In the genomic region with DNA sequence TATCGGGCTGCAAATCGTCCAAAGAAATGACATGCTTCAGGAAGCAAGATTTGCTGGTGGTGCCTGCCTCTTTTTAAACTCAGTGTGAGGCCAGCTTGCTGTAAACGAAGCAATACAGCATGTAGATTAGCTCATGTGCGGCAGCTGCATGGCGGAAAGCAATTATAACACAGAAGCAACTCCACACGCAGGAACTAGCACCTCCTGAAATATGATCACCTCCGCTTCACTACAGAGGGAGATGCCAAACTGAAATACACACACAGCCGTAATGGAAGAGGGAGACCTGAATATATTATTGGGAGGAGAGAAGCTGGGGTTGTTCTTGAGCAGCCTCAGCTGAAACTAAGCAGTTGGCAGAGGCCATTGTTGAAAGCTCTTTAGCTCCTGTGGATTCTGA, we compare ENCODE assay signal across 18 cellular contexts.
DNase-seq lines count a peak whose midpoint lies in the region; ATAC-seq and TF ChIP-seq lines count a peak whose summit lies in the region.
"Had no signal": no experiment of that assay in that cellular context is flagged by ENCODE, and none has a peak within 500 bp of the region (broad histone marks: within the 10 kb centered on the region; RNA-seq: fewer than 3 reads in every experiment).

No MANE protein-coding gene starts in this region.

- H2AFZ ChIP-seq in Loucy (ENCODE audit: low read length) = peak overlapping the region; percentile 18; the same call in 1 of the 2 replicates
- H2AFZ ChIP-seq: parathyroid adenoma had no signal

- TF ChIP-seq CTCF in Loucy (conservative IDR thresholded peaks at IDR 0.05; ENCODE audit: low read length) (no peak), endothelial cell (IDR thresholded peaks at IDR 0.05; ENCODE audit: unreplicated experiment) (no peak)

- no peaks in the 10 kb centered on the region for H3K9me3 ChIP-seq in Loucy (ENCODE audit: insufficient read depth, low read depth, low read length)
- H3K9me3 ChIP-seq: ascending aorta, stomach had no signal

- H4K20me1 ChIP-seq in Loucy (ENCODE audit: insufficient read depth, low read length, poor library complexity, severe bottlenecking) = no peaks in the 10 kb centered on the region

- H3F3A ChIP-seq in Loucy (ENCODE audit: low read depth) = no peaks in the 10 kb centered on the region

- H3K36me3 Mint-ChIP-seq in endothelial cell (ENCODE audit: low read depth, unreplicated experiment) = no peaks in the 10 kb centered on the region
- H3K36me3 Mint-ChIP-seq: activated naive CD4-positive, alpha-beta T cell treated with anti-CD3 and anti-CD28 coated beads, Interleukin-2, amount 10 ng/mL, durations not matched to agents 7 days and 5 days had no signal

- H3K4me2 ChIP-seq in Loucy (ENCODE audit: low read depth, low read length, poor library complexity, severe bottlenecking) = no peak overlapping the region

- H3K4me3 Mint-ChIP-seq in endothelial cell (ENCODE audit: unreplicated experiment) = no peak overlapping the region
- H3K4me3 Mint-ChIP-seq: activated naive CD4-positive, alpha-beta T cell treated with anti-CD3 and anti-CD28 coated beads, Interleukin-2, amount 10 ng/mL, durations not matched to agents 7 days and 5 days; effector memory CD8-positive, alpha-beta T cell had no signal

- no peaks in the 10 kb centered on the region for H3K79me2 ChIP-seq in Loucy (ENCODE audit: insufficient read depth, low read length)
- H3K79me2 ChIP-seq: parathyroid adenoma had no signal

- H3K27me3 ChIP-seq in Loucy (ENCODE audit: insufficient read depth, low read length, poor library complexity, severe bottlenecking) = no peaks in the 10 kb centered on the region
- H3K27me3 ChIP-seq: ascending aorta had no signal

- H3K9ac ChIP-seq in Loucy (ENCODE audit: low read depth, low read length, poor library complexity, severe bottlenecking) = no peak overlapping the region
- H3K9ac ChIP-seq: parathyroid adenoma had no signal

- DNase-seq in NCI-H2107 (lab: John Stamatoyannopoulos, UW) (peak; percentile 69), retina (peak; percentile 65), endothelial cell (ENCODE audit: low spot score) (no peak)
- DNase-seq: activated CD4-positive, alpha-beta T cell treated with anti-CD3 and anti-CD28 coated beads, Interleukin-2, amount 50 U/mL, for 4 hours; activated naive CD4-positive, alpha-beta T cell treated with anti-CD3 and anti-CD28 coated beads, Interleukin-2, amount 10 ng/mL, durations not matched to agents 7 days and 5 days; effector memory CD8-positive, alpha-beta T cell; head of caudate nucleus; MV-4-11; NCI-H774; stomach had no signal

- H3K27me3 Mint-ChIP-seq in endothelial cell (ENCODE audit: unreplicated experiment) = peaks cover 2% of the 10 kb centered on the region
- H3K27me3 Mint-ChIP-seq: activated naive CD4-positive, alpha-beta T cell treated with anti-CD3 and anti-CD28 coated beads, Interleukin-2, amount 10 ng/mL, durations not matched to agents 7 days and 5 days; effector memory CD8-positive, alpha-beta T cell had no signal

- H3K4me3 ChIP-seq in Loucy (ENCODE audit: low read length, poor library complexity, severe bottlenecking) = no peak overlapping the region
- H3K4me3 ChIP-seq: ascending aorta, K562, stomach had no signal

- peaks cover 6% of the 10 kb centered on the region for H3K4me1 ChIP-seq in Loucy (ENCODE audit: insufficient read depth, low read length, poor library complexity, severe bottlenecking)
- H3K4me1 ChIP-seq: ascending aorta, parathyroid adenoma had no signal

- ATAC-seq in GM18858 (IDR thresholded peaks at IDR 0.05; ENCODE audit: unreplicated experiment) (no peak), GM21528 (IDR thresholded peaks at IDR 0.05; ENCODE audit: low FRiP score, unreplicated experiment) (no peak)
- ATAC-seq: effector memory CD8-positive, alpha-beta T cell; HCT116; K562 had no signal

- H3K4me1 Mint-ChIP-seq in endothelial cell (ENCODE audit: unreplicated experiment) = peaks cover 26% of the 10 kb centered on the region
- H3K4me1 Mint-ChIP-seq: activated naive CD4-positive, alpha-beta T cell treated with anti-CD3 and anti-CD28 coated beads, Interleukin-2, amount 10 ng/mL, durations not matched to agents 7 days and 5 days had no signal

- no peaks in the 10 kb centered on the region for H3K9me3 Mint-ChIP-seq in endothelial cell (ENCODE audit: unreplicated experiment)
- H3K9me3 Mint-ChIP-seq: activated naive CD4-positive, alpha-beta T cell treated with anti-CD3 and anti-CD28 coated beads, Interleukin-2, amount 10 ng/mL, durations not matched to agents 7 days and 5 days had no signal

- H3K9me2 ChIP-seq in Loucy (replicated peaks; ENCODE audit: low read depth, low read length) = no peaks in the 10 kb centered on the region

- no peak overlapping the region for H3K27ac Mint-ChIP-seq in endothelial cell (ENCODE audit: unreplicated experiment)
- H3K27ac Mint-ChIP-seq: activated naive CD4-positive, alpha-beta T cell treated with anti-CD3 and anti-CD28 coated beads, Interleukin-2, amount 10 ng/mL, durations not matched to agents 7 days and 5 days; effector memory CD8-positive, alpha-beta T cell had no signal

- no peaks in the 10 kb centered on the region for H3K36me3 ChIP-seq in Loucy (ENCODE audit: insufficient read depth, low read length)
- H3K36me3 ChIP-seq: ascending aorta, stomach had no signal

TF ChIP-seq in PFSK-1, 5 proteins besides CTCF, POLR2A, EP300 and RAD21:
- TF ChIP-seq FOXP2 (optimal IDR thresholded peaks at IDR 0.05; ENCODE audit: borderline replicate concordance, extremely low read depth, extremely low read length, insufficient read depth) (peak; percentile 46), POLR2AphosphoS5 (IDR thresholded peaks at IDR 0.05; ENCODE audit: low read depth, low read length) (no peak)
- TF ChIP-seq, protein P1, sequence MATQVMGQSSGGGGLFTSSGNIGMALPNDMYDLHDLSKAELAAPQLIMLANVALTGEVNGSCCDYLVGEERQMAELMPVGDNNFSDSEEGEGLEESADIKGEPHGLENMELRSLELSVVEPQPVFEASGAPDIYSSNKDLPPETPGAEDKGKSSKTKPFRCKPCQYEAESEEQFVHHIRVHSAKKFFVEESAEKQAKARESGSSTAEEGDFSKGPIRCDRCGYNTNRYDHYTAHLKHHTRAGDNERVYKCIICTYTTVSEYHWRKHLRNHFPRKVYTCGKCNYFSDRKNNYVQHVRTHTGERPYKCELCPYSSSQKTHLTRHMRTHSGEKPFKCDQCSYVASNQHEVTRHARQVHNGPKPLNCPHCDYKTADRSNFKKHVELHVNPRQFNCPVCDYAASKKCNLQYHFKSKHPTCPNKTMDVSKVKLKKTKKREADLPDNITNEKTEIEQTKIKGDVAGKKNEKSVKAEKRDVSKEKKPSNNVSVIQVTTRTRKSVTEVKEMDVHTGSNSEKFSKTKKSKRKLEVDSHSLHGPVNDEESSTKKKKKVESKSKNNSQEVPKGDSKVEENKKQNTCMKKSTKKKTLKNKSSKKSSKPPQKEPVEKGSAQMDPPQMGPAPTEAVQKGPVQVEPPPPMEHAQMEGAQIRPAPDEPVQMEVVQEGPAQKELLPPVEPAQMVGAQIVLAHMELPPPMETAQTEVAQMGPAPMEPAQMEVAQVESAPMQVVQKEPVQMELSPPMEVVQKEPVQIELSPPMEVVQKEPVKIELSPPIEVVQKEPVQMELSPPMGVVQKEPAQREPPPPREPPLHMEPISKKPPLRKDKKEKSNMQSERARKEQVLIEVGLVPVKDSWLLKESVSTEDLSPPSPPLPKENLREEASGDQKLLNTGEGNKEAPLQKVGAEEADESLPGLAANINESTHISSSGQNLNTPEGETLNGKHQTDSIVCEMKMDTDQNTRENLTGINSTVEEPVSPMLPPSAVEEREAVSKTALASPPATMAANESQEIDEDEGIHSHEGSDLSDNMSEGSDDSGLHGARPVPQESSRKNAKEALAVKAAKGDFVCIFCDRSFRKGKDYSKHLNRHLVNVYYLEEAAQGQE (IDR thresholded peaks at IDR 0.05; ENCODE audit: insufficient read depth in 1 of 2, low read depth in 2 of 2, low read length in 2 of 2) = no peak
